In genomic region chr1:125085720-125086591, GRCh38 we compare ENCODE assay signal across 16 cellular contexts.
DNase-seq lines count a peak whose midpoint lies in the region; ATAC-seq and FAIRE-seq lines count a peak whose summit lies in the region.
"Had no signal": no experiment of that assay in that cellular context is flagged by ENCODE, and none has a peak within 500 bp of the region (broad histone marks: within the 10 kb centered on the region; RNA-seq: fewer than 3 reads in every experiment).

No MANE protein-coding gene starts in this region.

- H3K4me3 Mint-ChIP-seq in stimulated activated effector memory CD8-positive, alpha-beta T cell treated with anti-CD3 and anti-CD28 coated beads, Interleukin-12 subunit alpha, Interleukin-12 subunit beta, amount 100 ng/mL, for 72 hours, result no peak overlapping the region
- H3K4me3 Mint-ChIP-seq: CD8-positive, alpha-beta memory T cell; HFFc6 had no signal

- ATAC-seq in sciatic nerve (no peak), HG03439 (IDR thresholded peaks at IDR 0.05; ENCODE audit: unreplicated experiment) (no peak)
- no peak for ATAC-seq in stimulated activated effector memory CD8-positive, alpha-beta T cell treated with anti-CD3 and anti-CD28 coated beads, Interleukin-12 subunit alpha, Interleukin-12 subunit beta, amount 100 ng/mL, for 72 hours

- H3K4me1 Mint-ChIP-seq in stimulated activated effector memory CD8-positive, alpha-beta T cell treated with anti-CD3 and anti-CD28 coated beads, Interleukin-12 subunit alpha, Interleukin-12 subunit beta, amount 100 ng/mL, for 72 hours, result no peaks in the 10 kb centered on the region
- H3K4me1 Mint-ChIP-seq: CD8-positive, alpha-beta memory T cell had no signal

- intact Hi-C loops in sciatic nerve (cut with DNase I), result no loop called here

- H3K36me3 Mint-ChIP-seq in stimulated activated effector memory CD8-positive, alpha-beta T cell treated with anti-CD3 and anti-CD28 coated beads, Interleukin-12 subunit alpha, Interleukin-12 subunit beta, amount 100 ng/mL, for 72 hours, result no peaks in the 10 kb centered on the region

- peaks cover 37% of the 10 kb centered on the region for H3K9me3 Mint-ChIP-seq in stimulated activated effector memory CD8-positive, alpha-beta T cell treated with anti-CD3 and anti-CD28 coated beads, Interleukin-12 subunit alpha, Interleukin-12 subunit beta, amount 100 ng/mL, for 72 hours

- H3K27ac Mint-ChIP-seq in stimulated activated effector memory CD8-positive, alpha-beta T cell treated with anti-CD3 and anti-CD28 coated beads, Interleukin-12 subunit alpha, Interleukin-12 subunit beta, amount 100 ng/mL, for 72 hours, result no peak overlapping the region
- H3K27ac Mint-ChIP-seq: CD8-positive, alpha-beta memory T cell; HFFc6 had no signal

- no peak for FAIRE-seq in urothelium cell line (lab: Jason Lieb, UNC)
- FAIRE-seq: GM19239 had no signal

- DNase-seq in activated gamma-delta T cell (lab: John Stamatoyannopoulos, UW) (peak; percentile 0), activated gamma-delta T cell treated with Interleukin-2 at 50 U/mL for 16 hours (no peak), islet precursor cell (peak; percentile 39), sciatic nerve (ENCODE audit: low spot score) (peak; percentile 47), urothelium cell line (ENCODE audit: low spot score) (peak; percentile 1)
- no peak for DNase-seq in stimulated activated effector memory CD8-positive, alpha-beta T cell treated with anti-CD3 and anti-CD28 coated beads, Interleukin-12 subunit alpha, Interleukin-12 subunit beta, amount 100 ng/mL, for 72 hours (ENCODE audit: low spot score in 2 of 2)
- DNase-seq: 8988T, AML-193, Caco-2, DMS53, GF-D8, HCEC 1CT, HFFc6 had no signal

Comparison
In these comparisons a context has a peak if more than half of its experiments do, and no peak if none do; other contexts are left out.
1. DNase-seq: peak in activated gamma-delta T cell (single experiment), islet precursor cell (single experiment), sciatic nerve (single experiment) and urothelium cell line (single experiment); none in activated gamma-delta T cell treated with Interleukin-2 at 50 U/mL for 16 hours (single experiment) and stimulated activated effector memory CD8-positive, alpha-beta T cell treated with anti-CD3 and anti-CD28 coated beads, Interleukin-12 subunit alpha, Interleukin-12 subunit beta, amount 100 ng/mL, for 72 hours (0 of 2).